ENCODE assay signal across 8 cellular contexts in the genomic region with DNA sequence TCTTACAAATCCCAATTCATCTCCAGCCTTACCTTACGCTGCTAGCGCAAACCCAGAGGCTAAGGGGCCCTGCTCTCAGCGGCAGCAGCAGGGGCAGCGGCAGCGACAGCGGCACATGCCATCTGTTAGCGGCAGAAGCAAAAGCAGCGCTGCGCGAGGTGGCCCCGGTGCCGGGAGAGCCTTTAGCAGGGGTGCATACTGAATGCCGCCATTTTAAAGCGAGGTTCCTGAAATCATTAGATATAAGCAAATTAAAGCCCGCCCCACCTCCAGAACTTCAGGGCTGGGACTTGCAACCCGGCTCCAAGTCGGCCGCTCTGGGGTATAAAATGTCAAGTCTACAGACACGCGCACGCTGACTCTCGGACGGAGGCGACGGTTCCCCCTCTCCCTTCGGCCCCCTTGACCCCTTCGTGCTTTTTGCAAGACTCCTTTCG.
DNase-seq lines count a peak whose midpoint lies in the region; ATAC-seq and TF ChIP-seq lines count a peak whose summit lies in the region.

A gene with protein sequence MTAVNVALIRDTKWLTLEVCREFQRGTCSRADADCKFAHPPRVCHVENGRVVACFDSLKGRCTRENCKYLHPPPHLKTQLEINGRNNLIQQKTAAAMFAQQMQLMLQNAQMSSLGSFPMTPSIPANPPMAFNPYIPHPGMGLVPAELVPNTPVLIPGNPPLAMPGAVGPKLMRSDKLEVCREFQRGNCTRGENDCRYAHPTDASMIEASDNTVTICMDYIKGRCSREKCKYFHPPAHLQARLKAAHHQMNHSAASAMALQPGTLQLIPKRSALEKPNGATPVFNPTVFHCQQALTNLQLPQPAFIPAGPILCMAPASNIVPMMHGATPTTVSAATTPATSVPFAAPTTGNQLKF (minus strand): TSS at position 220 of the 437 bp plus-strand sequence. CDS start 49,427 bp downstream, outside the sequence.

- peak within 1 kb of the TSS; percentile 63 for H3K4me3 ChIP-seq in WERI-Rb-1 (ENCODE audit: low read depth, low read length)

- ATAC-seq in GM18519 (IDR thresholded peaks at IDR 0.05; ENCODE audit: low FRiP score, unreplicated experiment), result peak; percentile 25
- ATAC-seq in HG02938 (IDR thresholded peaks at IDR 0.05; ENCODE audit: unreplicated experiment), result peak; percentile 34

- H3K36me3 ChIP-seq in WERI-Rb-1, result no peaks in the 10 kb centered on the region

- H3K27me3 ChIP-seq in WERI-Rb-1 (ENCODE audit: insufficient read depth, low read depth, severe bottlenecking), result no peaks in the 10 kb centered on the region

- no peak for TF ChIP-seq CTCF in WERI-Rb-1 (IDR thresholded peaks at IDR 0.05; ENCODE audit: low read depth, low read length)

- DNase-seq in NCI-H2107 treated with DMSO at 0.1 percent for 48 hours (lab: John Stamatoyannopoulos, UW; ENCODE audit: unreplicated experiment), result peak; percentile 72
- DNase-seq in WERI-Rb-1, result peak; percentile 62
- peak in 31 of 61 donors; percentile 0 to 54 (median 14) for DNase-seq in caudate nucleus (lab: John Stamatoyannopoulos, UW)
- DNase-seq in kidney tubule cell (ENCODE audit: low spot score), result peak; percentile 44
- DNase-seq in stimulated activated CD4-positive, alpha-beta T cell treated with anti-CD3 and anti-CD28 coated beads, Interleukin-1b, Interleukin-23, amount 100 ng/mL, for 48 hours, result peak; percentile 61
- DNase-seq in middle frontal gyrus (ENCODE audit: extremely low spot score, low spot score), result no peak

- H3K9me3 ChIP-seq in WERI-Rb-1 (ENCODE audit: severe bottlenecking), result no peaks in the 10 kb centered on the region

- H3K27ac ChIP-seq in WERI-Rb-1 (peak within 1 kb of the TSS; percentile 94), caudate nucleus (ENCODE audit: low read depth, low read length) (peak within 1 kb of the TSS; percentile 36)
